ENCODE assay signal across 13 cellular contexts in the genomic region with DNA sequence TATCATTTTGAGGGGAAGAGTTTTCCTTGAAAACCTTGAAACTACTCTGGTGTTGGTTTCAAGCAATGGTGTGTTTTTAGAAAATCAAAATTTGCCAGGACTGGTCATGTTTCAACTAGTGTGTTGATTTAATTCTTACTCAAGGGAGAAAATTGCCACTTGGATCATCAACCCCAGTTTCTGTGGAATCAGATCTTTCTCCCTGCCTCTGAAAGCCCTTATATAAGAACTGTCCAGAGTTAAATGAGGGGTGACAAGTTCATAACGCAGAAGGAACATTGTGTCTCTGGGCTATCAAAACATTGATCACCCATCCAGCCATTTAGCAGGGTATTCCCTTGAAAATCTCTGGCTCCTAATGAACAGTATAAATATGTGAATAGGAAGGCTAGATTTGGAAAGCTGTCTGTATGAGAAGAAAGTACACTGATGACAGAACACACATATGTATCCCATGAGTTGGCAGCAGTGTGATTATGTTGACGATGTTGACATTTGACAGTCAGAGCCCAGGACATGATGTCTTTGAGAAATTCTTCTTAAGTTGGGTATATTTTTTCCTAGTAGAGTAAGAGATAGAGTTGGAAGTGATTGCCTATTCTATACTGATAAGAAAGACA. TPM values are rescaled to one million over a fixed set of nuclear protein-coding genes. Genes with fewer than 3 reads are reported as not detected.
A peak's percentile ranks its signal among the peaks of the same experiment; 100 is the strongest.
DNase-seq lines count a peak whose midpoint lies in the region; TF ChIP-seq lines count a peak whose summit lies in the region.
"Had no signal": no experiment of that assay in that cellular context is flagged by ENCODE, and none has a peak within 500 bp of the region (broad histone marks: within the 10 kb centered on the region; RNA-seq: fewer than 3 reads in every experiment).

No MANE protein-coding gene starts in this region.

- H3K36me3 ChIP-seq in mesendoderm (ENCODE audit: control insufficient read depth, insufficient read depth, low read length) (no peaks in the 10 kb centered on the region), transverse colon (no peaks in the 10 kb centered on the region), H7 (replicated peaks; ENCODE audit: control insufficient read depth, insufficient read depth, low read length) (no peaks in the 10 kb centered on the region)
- H3K36me3 ChIP-seq: spleen, tibial nerve had no signal

- H3K23ac ChIP-seq in mesendoderm (ENCODE audit: low read length): no peak overlapping the region

- no peak overlapping the region for H2AK5ac ChIP-seq in mesendoderm (ENCODE audit: low read length)

- no peak overlapping the region for H2BK5ac ChIP-seq in mesendoderm (ENCODE audit: low read length)

- intact Hi-C loops in activated CD4-positive, alpha-beta T cell treated with anti-CD3 and anti-CD28 coated beads, Interleukin-2, amount 10 ng/mL, durations not matched to agents 24 days and 14 days (cut with micrococcal nuclease): loop anchor here (1.0 to 10.0 kb wide), 12 partner anchors 21 to 526 kb away; a partner anchor contains a TSS
- intact Hi-C loops in transverse colon (cut with DNase I; ENCODE audit: low total_unique reads): no loop called here
- intact Hi-C loops in dorsolateral prefrontal cortex (cut with DNase I): no loop called here

- H4K5ac ChIP-seq in mesendoderm (ENCODE audit: low read length): no peak overlapping the region

- H3K27ac ChIP-seq in mesendoderm (ENCODE audit: low read depth, low read length) (no peak overlapping the region), transverse colon (peak overlapping the region; percentile 79 to 87 (median 84)), dorsolateral prefrontal cortex (no peak overlapping the region)
- H3K27ac ChIP-seq: spleen, tibial nerve had no signal

- H3K4me3 ChIP-seq in mesendoderm (ENCODE audit: low read length): no peak overlapping the region
- H3K4me3 ChIP-seq in transverse colon: no peak overlapping the region
- no peak overlapping the region for H3K4me3 ChIP-seq in H7 (ENCODE audit: insufficient read depth, low read depth, low read length)
- H3K4me3 ChIP-seq in dorsolateral prefrontal cortex: no peak overlapping the region
- H3K4me3 ChIP-seq: spleen, tibial nerve had no signal

- H3K27me3 Mint-ChIP-seq in activated CD4-positive, alpha-beta T cell treated with anti-CD3 and anti-CD28 coated beads, Interleukin-2, amount 10 ng/mL, durations not matched to agents 24 days and 14 days: peaks cover 36% of the 10 kb centered on the region
- peaks cover 59% of the 10 kb centered on the region for H3K27me3 Mint-ChIP-seq in activated CD4-positive, alpha-beta memory T cell treated with anti-CD3 and anti-CD28 coated beads, Interleukin-2, amount 10 ng/mL, durations not matched to agents 7 days and 5 days

- no peak for DNase-seq in activated CD4-positive, alpha-beta T cell treated with anti-CD3 and anti-CD28 coated beads, Interleukin-2, amount 10 ng/mL, durations not matched to agents 24 days and 14 days
- no peak for DNase-seq in activated CD4-positive, alpha-beta T cell treated with anti-CD3 and anti-CD28 coated beads for 48 hours
- DNase-seq in activated CD4-positive, alpha-beta memory T cell treated with anti-CD3 and anti-CD28 coated beads, Interleukin-2, amount 10 ng/mL, durations not matched to agents 7 days and 5 days: no peak
- DNase-seq in mesendoderm: no peak
- no peak for DNase-seq in transverse colon
- DNase-seq in H7: no peak
- DNase-seq in dorsolateral prefrontal cortex: no peak
- DNase-seq in iPS-NIHi11 (ENCODE audit: low spot score): no peak
- DNase-seq: dermis blood vessel endothelial cell; naive thymus-derived CD8-positive, alpha-beta T cell; NCI-H2081 treated with DMSO at 0.1 percent for 48 hours; spleen had no signal

- H3K18ac ChIP-seq in mesendoderm (ENCODE audit: low read length): peak overlapping the region; percentile 51

- no peak overlapping the region for H3K4ac ChIP-seq in mesendoderm (ENCODE audit: low read depth, low read length)

- no peak for TF ChIP-seq EP300 in transverse colon (IDR thresholded peaks at IDR 0.05; ENCODE audit: low read depth)

- H3K4me3 Mint-ChIP-seq in activated CD4-positive, alpha-beta T cell treated with anti-CD3 and anti-CD28 coated beads, Interleukin-2, amount 10 ng/mL, durations not matched to agents 24 days and 14 days: peak overlapping the region; percentile 2
- H3K4me3 Mint-ChIP-seq in activated CD4-positive, alpha-beta memory T cell treated with anti-CD3 and anti-CD28 coated beads, Interleukin-2, amount 10 ng/mL, durations not matched to agents 7 days and 5 days: no peak overlapping the region
- H3K4me3 Mint-ChIP-seq: naive thymus-derived CD8-positive, alpha-beta T cell had no signal

- H3K56ac ChIP-seq in mesendoderm (ENCODE audit: low read length): no peak overlapping the region

- peak overlapping the region; percentile 59 for H3K27ac Mint-ChIP-seq in activated CD4-positive, alpha-beta T cell treated with anti-CD3 and anti-CD28 coated beads, Interleukin-2, amount 10 ng/mL, durations not matched to agents 24 days and 14 days
- H3K27ac Mint-ChIP-seq in activated CD4-positive, alpha-beta memory T cell treated with anti-CD3 and anti-CD28 coated beads, Interleukin-2, amount 10 ng/mL, durations not matched to agents 7 days and 5 days: peak overlapping the region; percentile 40
- H3K27ac Mint-ChIP-seq: naive thymus-derived CD8-positive, alpha-beta T cell had no signal

- H3K4me1 Mint-ChIP-seq in activated CD4-positive, alpha-beta T cell treated with anti-CD3 and anti-CD28 coated beads, Interleukin-2, amount 10 ng/mL, durations not matched to agents 24 days and 14 days: peaks cover 27% of the 10 kb centered on the region
- peaks cover 33% of the 10 kb centered on the region for H3K4me1 Mint-ChIP-seq in activated CD4-positive, alpha-beta memory T cell treated with anti-CD3 and anti-CD28 coated beads, Interleukin-2, amount 10 ng/mL, durations not matched to agents 7 days and 5 days

- H2BK15ac ChIP-seq in mesendoderm (replicated peaks; ENCODE audit: low read depth): peak overlapping the region; percentile 67

- TF ChIP-seq POLR2A in transverse colon (IDR thresholded peaks at IDR 0.05): no peak

- in situ Hi-C loops in transverse colon (cut with MboI; ENCODE audit: low pct_ligation_motif_present in 1 of 4, low pct_unique_long_range_greater_than_20kb in 1 of 4, low sequenced_read_pairs in 3 of 4): no loop called here

- H3K4me1 ChIP-seq in mesendoderm (ENCODE audit: control insufficient read depth, low read depth, low read length) (peaks cover 9% of the 10 kb centered on the region), transverse colon (peaks cover 15 to 52% (median 47%) of the 10 kb centered on the region in 4 donors)

- no peak overlapping the region for H3K4me2 ChIP-seq in mesendoderm (ENCODE audit: low read length)

- no peaks in the 10 kb centered on the region for H3K79me2 ChIP-seq in mesendoderm (ENCODE audit: control insufficient read depth, insufficient read depth, low read length)

- H3K9ac ChIP-seq in mesendoderm (ENCODE audit: low read length): no peak overlapping the region

- peaks cover 10% of the 10 kb centered on the region for H3K9me3 Mint-ChIP-seq in activated CD4-positive, alpha-beta T cell treated with anti-CD3 and anti-CD28 coated beads, Interleukin-2, amount 10 ng/mL, durations not matched to agents 24 days and 14 days
- peaks cover 4% of the 10 kb centered on the region for H3K9me3 Mint-ChIP-seq in activated CD4-positive, alpha-beta memory T cell treated with anti-CD3 and anti-CD28 coated beads, Interleukin-2, amount 10 ng/mL, durations not matched to agents 7 days and 5 days

- no peaks in the 10 kb centered on the region for H3K79me1 ChIP-seq in mesendoderm (ENCODE audit: low read length)

- H3K9me3 ChIP-seq in transverse colon: no peaks in the 10 kb centered on the region
- H3K9me3 ChIP-seq: tibial nerve had no signal

- no peak overlapping the region for H4K8ac ChIP-seq in mesendoderm (ENCODE audit: low read depth, low read length)

- H2BK120ac ChIP-seq in mesendoderm (ENCODE audit: low read depth, low read length): peak overlapping the region; percentile 21

- WGBS in mesendoderm (ENCODE audit: extremely low coverage, insufficient coverage, low lambda C conversion rate): no CpG with 5 or more reads among the region's 2 CpGs
- WGBS in transverse colon (ENCODE audit: low coverage in 1 of 2), 2 donors: 67 to 75% methylated on average over 1 to 2 of the region's 2 CpGs

- CTCF ChIA-PET in activated CD4-positive, alpha-beta memory T cell treated with anti-CD3 and anti-CD28 coated beads, Interleukin-2, amount 10 ng/mL, durations not matched to agents 7 days and 5 days (lab: Charles Lee): no interaction called here

- TF ChIP-seq CTCF in transverse colon (IDR thresholded peaks at IDR 0.05) (no peak), dorsolateral prefrontal cortex (IDR thresholded peaks at IDR 0.05 in 54 of 56, conservative IDR thresholded peaks at IDR 0.05 in 2 of 56; ENCODE audit: low read depth in 1 of 56, partially characterized antibody in 56 of 56) (no peak)

- no peaks in the 10 kb centered on the region for H3K27me3 ChIP-seq in mesendoderm (ENCODE audit: insufficient read depth, low read length, poor library complexity)
- no peaks in the 10 kb centered on the region for H3K27me3 ChIP-seq in transverse colon
- H3K27me3 ChIP-seq in H7 (ENCODE audit: control insufficient read depth, insufficient read depth, low read length): no peaks in the 10 kb centered on the region
- H3K27me3 ChIP-seq in dorsolateral prefrontal cortex: no peaks in the 10 kb centered on the region
- H3K27me3 ChIP-seq: spleen, tibial nerve had no signal

- POLR2A ChIA-PET in activated CD4-positive, alpha-beta memory T cell treated with anti-CD3 and anti-CD28 coated beads, Interleukin-2, amount 10 ng/mL, durations not matched to agents 7 days and 5 days (lab: Charles Lee): interaction anchor here (0.6 to 1.6 kb wide), 6 partner anchors 45 to 233 kb away, joined by 3 to 7 read pairs (median 4); no protein-coding TSS in a partner anchor

- H3K36me3 Mint-ChIP-seq in activated CD4-positive, alpha-beta T cell treated with anti-CD3 and anti-CD28 coated beads, Interleukin-2, amount 10 ng/mL, durations not matched to agents 24 days and 14 days (ENCODE audit: low read depth): peaks cover 3% of the 10 kb centered on the region
- peaks cover 13% of the 10 kb centered on the region for H3K36me3 Mint-ChIP-seq in activated CD4-positive, alpha-beta memory T cell treated with anti-CD3 and anti-CD28 coated beads, Interleukin-2, amount 10 ng/mL, durations not matched to agents 7 days and 5 days (ENCODE audit: low read depth)
- H3K36me3 Mint-ChIP-seq: naive thymus-derived CD8-positive, alpha-beta T cell had no signal

RNA-seq across cellular contexts. Expression of a gene that starts 43.5 kb away (rescaled TPM):
- 6.0 and 6.1 TPM in 2 replicates for total RNA-seq in activated CD4-positive, alpha-beta T cell treated with anti-CD3 and anti-CD28 coated beads, Interleukin-2, amount 10 ng/mL, durations not matched to agents 24 days and 14 days
- 1 to 10 TPM in 1 of 2 experiments, under 1 TPM in 1; 0.98 to 1.3 TPM for total RNA-seq in activated CD4-positive, alpha-beta memory T cell treated with anti-CD3 and anti-CD28 coated beads, Interleukin-2, amount 10 ng/mL, durations not matched to agents 7 days and 5 days
- 17.7 TPM for polyA plus RNA-seq in mesendoderm (2013, experiment 1 of 2)
- 19.0 TPM for polyA plus RNA-seq in mesendoderm (2013, experiment 2 of 2)
- 100 to 1,000 TPM in 1 of 4 donors, 10 to 100 TPM in 3; 36.0 to 160 (median 41.8) TPM for total RNA-seq in transverse colon
- 4.9 and 9.0 TPM in 2 replicates for total RNA-seq in H7 (2014; rRNA removed; shearing (Covaris generic))
- 10 to 100 TPM; 17.3 to 71.2 (median 39.5) TPM for total RNA-seq in dorsolateral prefrontal cortex

Comparison
In these comparisons a context has a peak if more than half of its experiments do, and no peak if none do; other contexts are left out.
1. H3K27ac ChIP-seq: peak in transverse colon (4 of 4); none in mesendoderm (single experiment) and dorsolateral prefrontal cortex (0 of 59).